29 cellular contexts compared by ENCODE assay signal in genomic region chrX:34560180-34560579, GRCh38.
"Had no signal": no experiment of that assay in that cellular context is flagged by ENCODE, and none has a peak within 500 bp of the region (broad histone marks: within the 10 kb centered on the region; RNA-seq: fewer than 3 reads in every experiment).

No MANE protein-coding gene starts in this region.

- H3K27ac ChIP-seq: ascending aorta, brain microvascular endothelial cell, foreskin keratinocyte, heart right ventricle, suprapubic skin, tibial artery had no signal

- H3K4me1 ChIP-seq: ascending aorta, foreskin keratinocyte, heart right ventricle, suprapubic skin, tibial artery had no signal

- DNase-seq: activated CD4-positive, alpha-beta memory T cell treated with anti-CD3 and anti-CD28 coated beads for 36 hours; activated CD4-positive, alpha-beta T cell treated with anti-CD3 and anti-CD28 coated beads for 4 hours; activated CD8-positive, alpha-beta memory T cell treated with anti-CD3 and anti-CD28 coated beads, Interleukin-2, amount 50 U/mL, for 48 hours; activated gamma-delta T cell; activated naive CD4-positive, alpha-beta T cell treated with anti-CD3 and anti-CD28 coated beads, Interleukin-2, amount 10 ng/mL, durations not matched to agents 7 days and 5 days; activated naive CD8-positive, alpha-beta T cell treated with anti-CD3 and anti-CD28 coated beads, Interleukin-2, amount 10 ng/mL, durations not matched to agents 7 days and 5 days; activated T-cell treated with anti-CD3 and anti-CD28 coated beads, Interleukin-2, amount 50 U/mL, for 24 hours; brain microvascular endothelial cell; caudate nucleus; cortex of kidney; effector memory CD8-positive, alpha-beta T cell; foreskin keratinocyte; heart right ventricle; immature natural killer cell; kidney; mesenchymal stem cell; naive thymus-derived CD8-positive, alpha-beta T cell; posterior cingulate gyrus; right cardiac atrium; stimulated activated CD4-positive, alpha-beta T cell treated with anti-CD3 and anti-CD28 coated beads, Interleukin-15, amount 100 ng/mL, for 24 hours; stimulated activated CD4-positive, alpha-beta T cell treated with anti-CD3 and anti-CD28 coated beads, Interleukin-2, amount 100 ng/mL, for 24 hours; stimulated activated naive CD4-positive, alpha-beta T cell; T-helper 1 cell; tibial artery had no signal

- H3K36me3 ChIP-seq: ascending aorta, brain microvascular endothelial cell, heart right ventricle, suprapubic skin, tibial artery had no signal

- H3K4me3 Mint-ChIP-seq: activated CD4-positive, alpha-beta memory T cell treated with anti-CD3 and anti-CD28 coated beads for 36 hours; activated naive CD4-positive, alpha-beta T cell treated with anti-CD3 and anti-CD28 coated beads, Interleukin-2, amount 10 ng/mL, durations not matched to agents 7 days and 5 days; activated naive CD8-positive, alpha-beta T cell treated with anti-CD3 and anti-CD28 coated beads, Interleukin-2, amount 10 ng/mL, durations not matched to agents 7 days and 5 days; activated T-cell treated with anti-CD3 and anti-CD28 coated beads, Interleukin-2, amount 50 U/mL, for 24 hours; effector memory CD8-positive, alpha-beta T cell; immature natural killer cell; naive thymus-derived CD8-positive, alpha-beta T cell; neural crest cell; T-helper 2 cell treated with Interferon-gamma antibody and Interleukin-4, amounts not matched to agents 5 μg/mL and 100 μg/mL, for 36 hours had no signal

- H3K4me1 Mint-ChIP-seq: activated naive CD4-positive, alpha-beta T cell treated with anti-CD3 and anti-CD28 coated beads, Interleukin-2, amount 10 ng/mL, durations not matched to agents 7 days and 5 days; activated naive CD8-positive, alpha-beta T cell treated with anti-CD3 and anti-CD28 coated beads, Interleukin-2, amount 10 ng/mL, durations not matched to agents 7 days and 5 days; immature natural killer cell; naive thymus-derived CD8-positive, alpha-beta T cell; neural crest cell had no signal

- H3K36me3 Mint-ChIP-seq: activated CD4-positive, alpha-beta memory T cell treated with anti-CD3 and anti-CD28 coated beads for 36 hours; activated naive CD4-positive, alpha-beta T cell treated with anti-CD3 and anti-CD28 coated beads, Interleukin-2, amount 10 ng/mL, durations not matched to agents 7 days and 5 days; activated naive CD8-positive, alpha-beta T cell treated with anti-CD3 and anti-CD28 coated beads, Interleukin-2, amount 10 ng/mL, durations not matched to agents 7 days and 5 days; immature natural killer cell; naive thymus-derived CD8-positive, alpha-beta T cell had no signal

- H3K27me3 ChIP-seq: ascending aorta, brain microvascular endothelial cell, foreskin keratinocyte, suprapubic skin, tibial artery had no signal

- H3K9me3 Mint-ChIP-seq: activated naive CD4-positive, alpha-beta T cell treated with anti-CD3 and anti-CD28 coated beads, Interleukin-2, amount 10 ng/mL, durations not matched to agents 7 days and 5 days; activated naive CD8-positive, alpha-beta T cell treated with anti-CD3 and anti-CD28 coated beads, Interleukin-2, amount 10 ng/mL, durations not matched to agents 7 days and 5 days; activated T-cell treated with anti-CD3 and anti-CD28 coated beads, Interleukin-2, amount 50 U/mL, for 24 hours; effector memory CD8-positive, alpha-beta T cell; neural crest cell; T-helper 2 cell treated with Interferon-gamma antibody and Interleukin-4, amounts not matched to agents 5 μg/mL and 100 μg/mL, for 36 hours had no signal

- ATAC-seq: effector memory CD8-positive, alpha-beta T cell; esophagus mucosa; foreskin keratinocyte; heart right ventricle; naive thymus-derived CD8-positive, alpha-beta T cell; right cardiac atrium had no signal

- H3K4me3 ChIP-seq: ascending aorta, heart right ventricle, suprapubic skin, tibial artery had no signal

- H3K27ac Mint-ChIP-seq: activated CD4-positive, alpha-beta memory T cell treated with anti-CD3 and anti-CD28 coated beads for 36 hours; activated naive CD4-positive, alpha-beta T cell treated with anti-CD3 and anti-CD28 coated beads, Interleukin-2, amount 10 ng/mL, durations not matched to agents 7 days and 5 days; activated naive CD8-positive, alpha-beta T cell treated with anti-CD3 and anti-CD28 coated beads, Interleukin-2, amount 10 ng/mL, durations not matched to agents 7 days and 5 days; activated T-cell treated with anti-CD3 and anti-CD28 coated beads, Interleukin-2, amount 50 U/mL, for 24 hours; effector memory CD8-positive, alpha-beta T cell; immature natural killer cell; naive thymus-derived CD8-positive, alpha-beta T cell; T-helper 2 cell treated with Interferon-gamma antibody and Interleukin-4, amounts not matched to agents 5 μg/mL and 100 μg/mL, for 36 hours had no signal

- H3K9me3 ChIP-seq: ascending aorta, heart right ventricle, suprapubic skin, tibial artery had no signal

- H3K27me3 Mint-ChIP-seq: activated CD4-positive, alpha-beta memory T cell treated with anti-CD3 and anti-CD28 coated beads for 36 hours; activated naive CD4-positive, alpha-beta T cell treated with anti-CD3 and anti-CD28 coated beads, Interleukin-2, amount 10 ng/mL, durations not matched to agents 7 days and 5 days; activated naive CD8-positive, alpha-beta T cell treated with anti-CD3 and anti-CD28 coated beads, Interleukin-2, amount 10 ng/mL, durations not matched to agents 7 days and 5 days; effector memory CD8-positive, alpha-beta T cell; naive thymus-derived CD8-positive, alpha-beta T cell had no signal
